ENCODE assay signal across 25 cellular contexts in the genomic region with DNA sequence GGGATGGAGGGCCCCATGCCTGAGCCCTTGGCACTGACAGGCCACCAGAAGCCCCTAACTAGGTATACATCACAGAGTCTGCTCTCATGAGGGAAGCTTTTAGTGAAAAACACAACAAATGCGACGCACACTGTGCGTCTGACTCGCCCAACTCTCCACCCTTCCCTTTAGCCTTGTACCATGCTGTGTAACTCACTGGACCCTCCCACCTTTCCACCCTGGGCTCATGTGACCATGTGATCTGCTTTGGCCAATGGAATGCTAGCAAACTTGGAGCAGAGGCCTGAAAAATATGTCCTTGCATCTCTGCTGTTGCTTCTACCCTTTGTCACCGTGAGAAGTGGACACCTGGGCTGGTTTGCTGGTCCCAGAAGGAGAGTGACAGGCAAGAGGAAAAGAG. TPM values are rescaled to one million over a fixed set of nuclear protein-coding genes. Genes with fewer than 3 reads are reported as not detected.
"Had no signal": no experiment of that assay in that cellular context is flagged by ENCODE, and none has a peak within 500 bp of the region (broad histone marks: within the 10 kb centered on the region; RNA-seq: fewer than 3 reads in every experiment).

No MANE protein-coding gene starts in this region.

- H3K4me3 Mint-ChIP-seq: activated CD4-positive, alpha-beta T cell treated with anti-CD3 and anti-CD28 coated beads, Interleukin-2, amount 10 ng/mL, durations not matched to agents 7 days and 5 days; activated CD8-positive, alpha-beta T cell treated with anti-CD3 and anti-CD28 coated beads, Interleukin-2, amount 10 ng/mL, durations not matched to agents 7 days and 5 days; activated naive CD8-positive, alpha-beta T cell; nephron progenitor cell had no signal

- ATAC-seq: activated CD8-positive, alpha-beta T cell treated with anti-CD3 and anti-CD28 coated beads, Interleukin-2, amount 10 ng/mL, durations not matched to agents 7 days and 5 days; gastroesophageal sphincter; heart left ventricle; left lung; stimulated activated naive CD8-positive, alpha-beta T cell treated with anti-CD3 and anti-CD28 coated beads, Interleukin-15, Interleukin-2, amounts not matched to agents 100 U/mL and 50 U/mL, for 24 hours had no signal

- H3K9me3 Mint-ChIP-seq: activated CD4-positive, alpha-beta T cell treated with anti-CD3 and anti-CD28 coated beads, Interleukin-2, amount 10 ng/mL, durations not matched to agents 7 days and 5 days; nephron progenitor cell had no signal

- H3K9me3 ChIP-seq: esophagus muscularis mucosa, gastroesophageal sphincter, heart left ventricle, left lung, prostate gland, right atrium auricular region had no signal

- H3K4me3 ChIP-seq: esophagus muscularis mucosa, gastroesophageal sphincter, heart left ventricle, left lung, prostate gland, right atrium auricular region had no signal

- H3K4me1 Mint-ChIP-seq: nephron progenitor cell had no signal

- DNase-seq: activated CD4-positive, alpha-beta T cell treated with anti-CD3 and anti-CD28 coated beads, Interleukin-2, amount 10 ng/mL, durations not matched to agents 7 days and 5 days; activated CD8-positive, alpha-beta memory T cell treated with anti-CD3 and anti-CD28 coated beads, Interleukin-2, amount 50 U/mL, for 4 hours; activated CD8-positive, alpha-beta T cell treated with anti-CD3 and anti-CD28 coated beads, Interleukin-2, amount 10 ng/mL, durations not matched to agents 7 days and 5 days; activated effector memory CD4-positive, alpha-beta T cell treated with Interleukin-2 at 50 U/mL for 16 hours; activated T-cell treated with anti-CD3 and anti-CD28 coated beads, Interleukin-2, amount 50 U/mL, for 48 hours; effector CD8-positive, alpha-beta T cell; heart left ventricle; left lung; nephron progenitor cell; stimulated activated CD4-positive, alpha-beta T cell treated with anti-CD3 and anti-CD28 coated beads, Interleukin-2, amount 100 ng/mL, for 24 hours; stimulated activated naive CD8-positive, alpha-beta T cell treated with anti-CD3 and anti-CD28 coated beads, Interleukin-15, Interleukin-2, amounts not matched to agents 100 U/mL and 50 U/mL, for 24 hours; substantia nigra; T-helper 1 cell; T1000; trophoblast cell had no signal

- H3K27ac Mint-ChIP-seq: activated CD8-positive, alpha-beta T cell treated with anti-CD3 and anti-CD28 coated beads, Interleukin-2, amount 10 ng/mL, durations not matched to agents 7 days and 5 days had no signal

- H3K27me3 Mint-ChIP-seq: activated CD4-positive, alpha-beta T cell treated with anti-CD3 and anti-CD28 coated beads, Interleukin-2, amount 10 ng/mL, durations not matched to agents 7 days and 5 days; activated naive CD8-positive, alpha-beta T cell had no signal

- H3K27me3 ChIP-seq: esophagus muscularis mucosa, gastroesophageal sphincter, heart left ventricle, left lung, right atrium auricular region had no signal

- H3K4me1 ChIP-seq: prostate gland had no signal

- H3K27ac ChIP-seq: esophagus muscularis mucosa, gastroesophageal sphincter, heart left ventricle, left lung, prostate gland, right atrium auricular region had no signal

RNA-seq across cellular contexts. Expression of gene CMTM1, which starts 37.9 kb away (rescaled TPM):
- total RNA-seq: skeletal muscle tissue had no signal

RNA-seq across cellular contexts. Expression of gene CMTM2, which starts 51.0 kb away (rescaled TPM):
- total RNA-seq: cerebellum, endothelial cell of umbilical vein, gastroesophageal sphincter, myocyte, osteocyte, right atrium auricular region, skeletal muscle tissue had no signal
